ENCODE assay signal across 16 cellular contexts in genomic region chr13:23183292-23183691, GRCh38. TPM values are rescaled to one million over a fixed set of nuclear protein-coding genes. Genes with fewer than 3 reads are reported as not detected.
DNase-seq lines count a peak whose midpoint lies in the region; ATAC-seq, FAIRE-seq and TF ChIP-seq lines count a peak whose summit lies in the region.
"Had no signal": no experiment of that assay in that cellular context is flagged by ENCODE, and none has a peak within 500 bp of the region (broad histone marks: within the 10 kb centered on the region; RNA-seq: fewer than 3 reads in every experiment).

No MANE protein-coding gene starts in this region.

- H2BK120ac ChIP-seq in H1 (replicated peaks; ENCODE audit: low read depth, low read length) (no peak overlapping the region), mesendoderm (ENCODE audit: low read depth, low read length) (no peak overlapping the region)

- H3K4me1 ChIP-seq in H1 (replicated peaks in 1 of 4; ENCODE audit: control insufficient read depth in 3 of 4, insufficient read depth in 4 of 4, low read length in 3 of 4): no peaks in the 10 kb centered on the region
- no peaks in the 10 kb centered on the region for H3K4me1 ChIP-seq in mesendoderm (ENCODE audit: control insufficient read depth, low read depth, low read length)
- peaks cover 42 to 45% of the 10 kb centered on the region in 2 donors for H3K4me1 ChIP-seq in gastrocnemius medialis
- H3K4me1 ChIP-seq: BLaER1 treated with 17β-estradiol and CSF1 and Interleukin-3, amounts not matched to agents 10 nM and 100 nM had no signal

- no peak overlapping the region for H2BK20ac ChIP-seq in H1 (ENCODE audit: low read length)

- H3K27me3 ChIP-seq in H1 (replicated peaks in 1 of 4; ENCODE audit: control insufficient read depth in 3 of 4, extremely low read depth in 1 of 4, insufficient read depth in 3 of 4, low read length in 3 of 4): no peaks in the 10 kb centered on the region
- H3K27me3 ChIP-seq in mesendoderm (ENCODE audit: insufficient read depth, low read length, poor library complexity): no peaks in the 10 kb centered on the region
- no peaks in the 10 kb centered on the region for H3K27me3 ChIP-seq in gastrocnemius medialis
- H3K27me3 ChIP-seq: BLaER1 treated with 17β-estradiol and CSF1 and Interleukin-3, amounts not matched to agents 10 nM and 100 nM had no signal

- H4K8ac ChIP-seq in H1 (ENCODE audit: extremely low read depth, insufficient read depth, low read length) (no peak overlapping the region), mesendoderm (ENCODE audit: low read depth, low read length) (no peak overlapping the region)

- H3K9ac ChIP-seq in H1 (replicated peaks in 1 of 4; ENCODE audit: extremely low read depth in 1 of 4, low read depth in 3 of 4, low read length in 3 of 4) (no peak overlapping the region), mesendoderm (ENCODE audit: low read length) (no peak overlapping the region)
- H3K9ac ChIP-seq: BLaER1 treated with 17β-estradiol and CSF1 and Interleukin-3, amounts not matched to agents 10 nM and 100 nM; GM23248 had no signal

- H3K56ac ChIP-seq in H1 (replicated peaks; ENCODE audit: insufficient read length, low read depth, low read length) (no peak overlapping the region), mesendoderm (ENCODE audit: low read length) (no peak overlapping the region)

- no peak for TF ChIP-seq RAD21 in H1 (IDR thresholded peaks at IDR 0.05 in 1 of 2, conservative IDR thresholded peaks at IDR 0.05 in 1 of 2; ENCODE audit: low read depth in 2 of 2, low read length in 2 of 2)

- H4K5ac ChIP-seq in H1 (ENCODE audit: insufficient read length, low read depth, low read length): no peak overlapping the region
- no peak overlapping the region for H4K5ac ChIP-seq in mesendoderm (ENCODE audit: low read length)

- intact Hi-C loops in left cardiac atrium (cut with DNase I): no loop called here
- intact Hi-C loops in gastrocnemius medialis (cut with DNase I; ENCODE audit: low total_unique reads): loop anchor here (5.0 kb wide), 3 partner anchors 304 to 1511 kb away; partner anchors contain the start of gene FGF9

- H3K27ac ChIP-seq in H1 (ENCODE audit: low read depth, low read length) (no peak overlapping the region), mesendoderm (ENCODE audit: low read depth, low read length) (no peak overlapping the region), gastrocnemius medialis (peak overlapping the region; percentile 79 to 91 (median 86))
- H3K27ac ChIP-seq: BLaER1 treated with 17β-estradiol and CSF1 and Interleukin-3, amounts not matched to agents 10 nM and 100 nM; GM23248 had no signal

- H2BK12ac ChIP-seq in H1 (ENCODE audit: low read depth, low read length): no peak overlapping the region

- H2AK5ac ChIP-seq in H1 (ENCODE audit: low read depth, low read length) (no peak overlapping the region), mesendoderm (ENCODE audit: low read length) (no peak overlapping the region)

- H3K23ac ChIP-seq in H1 (ENCODE audit: insufficient read length) (no peak overlapping the region), mesendoderm (ENCODE audit: low read length) (no peak overlapping the region)

- POLR2A ChIA-PET in H1 (lab: Charles Lee; ENCODE audit: partially characterized antibody): no interaction called here

- H3K79me1 ChIP-seq in H1 (ENCODE audit: low read depth, low read length) (no peaks in the 10 kb centered on the region), mesendoderm (ENCODE audit: low read length) (no peaks in the 10 kb centered on the region)

- no peak overlapping the region for H2BK5ac ChIP-seq in H1 (ENCODE audit: low read depth, low read length)
- H2BK5ac ChIP-seq in mesendoderm (ENCODE audit: low read length): no peak overlapping the region

- H3K14ac ChIP-seq in H1 (ENCODE audit: insufficient read length): no peak overlapping the region

- TF ChIP-seq CTCF in H1 (IDR thresholded peaks at IDR 0.05; ENCODE audit: control extremely low read depth in 1 of 3, insufficient read depth in 1 of 3, low read depth in 1 of 3, low read length in 3 of 3) (no peak), gastrocnemius medialis (IDR thresholded peaks at IDR 0.05 in 4 of 5, conservative IDR thresholded peaks at IDR 0.05 in 1 of 5) (peak in 2 of 5 experiments; percentile 20)

- H3K79me2 ChIP-seq in H1 (ENCODE audit: control insufficient read depth in 1 of 2, insufficient read depth in 2 of 2, low read length in 2 of 2): no peaks in the 10 kb centered on the region
- no peaks in the 10 kb centered on the region for H3K79me2 ChIP-seq in mesendoderm (ENCODE audit: control insufficient read depth, insufficient read depth, low read length)

- H3K36me3 ChIP-seq in H1 (ENCODE audit: control insufficient read depth in 2 of 4, insufficient read depth in 4 of 4, low read length in 3 of 4) (no peaks in the 10 kb centered on the region), mesendoderm (ENCODE audit: control insufficient read depth, insufficient read depth, low read length) (no peaks in the 10 kb centered on the region), gastrocnemius medialis (no peaks in the 10 kb centered on the region)
- H3K36me3 ChIP-seq: BLaER1 treated with 17β-estradiol and CSF1 and Interleukin-3, amounts not matched to agents 10 nM and 100 nM had no signal

- DNase-seq in H1 (ENCODE audit: low read depth in 1 of 2, low spot score in 2 of 2) (no peak), left cardiac atrium (no peak), mesendoderm (peak; percentile 10), gastrocnemius medialis (peak; percentile 29 to 71)
- DNase-seq in activated CD4-positive, alpha-beta T cell treated with anti-CD3 and anti-CD28 coated beads for 48 hours: no peak
- no peak for DNase-seq in activated naive CD4-positive, alpha-beta T cell treated with anti-CD3 and anti-CD28 coated beads, Interleukin-2, amount 50 U/mL, for 16 hours
- DNase-seq in activated effector memory CD4-positive, alpha-beta T cell treated with anti-CD3 and anti-CD28 coated beads, Interleukin-2, amount 50 U/mL, for 16 hours: no peak
- DNase-seq: ACHN; Calu3; CD4-positive, CD25-positive, alpha-beta regulatory T cell; DMS 273 treated with DMSO at 0.1 percent for 48 hours; GM23248; H7 had no signal

- FAIRE-seq in H1 (lab: Jason Lieb, UNC): no peak

- H4K91ac ChIP-seq in H1 (replicated peaks; ENCODE audit: insufficient read length, low read length): no peak overlapping the region

- 89 to 100% methylated on average over 1 to 7 of the region's 7 CpGs for WGBS in H1 (ENCODE audit: extremely low coverage in 1 of 2, insufficient coverage in 1 of 2, insufficient read length in 1 of 2, insufficient replicate concordance in 2 of 2, low coverage in 1 of 2, low lambda C conversion rate in 2 of 2, missing lambda C conversion rate in 1 of 2), 2 experiments
- 100% methylated on average over 1 of the region's 7 CpGs for WGBS in mesendoderm (ENCODE audit: extremely low coverage, insufficient coverage, low lambda C conversion rate)

- CTCF ChIA-PET in H1 (lab: Charles Lee; ENCODE audit: partially characterized antibody): interaction anchor here (1.0 kb wide), 1 partner anchor 136 kb away, joined by 3 read pairs; no protein-coding TSS in a partner anchor

- no peak overlapping the region for H3K4ac ChIP-seq in H1 (replicated peaks; ENCODE audit: insufficient read length, low read depth, low read length)
- H3K4ac ChIP-seq in mesendoderm (ENCODE audit: low read depth, low read length): no peak overlapping the region

- H3K9me3 ChIP-seq in H1 (ENCODE audit: insufficient read depth in 2 of 2, low read depth in 1 of 2, low read length in 1 of 2) (no peaks in the 10 kb centered on the region), gastrocnemius medialis (no peaks in the 10 kb centered on the region)
- H3K9me3 ChIP-seq: BLaER1 treated with 17β-estradiol and CSF1 and Interleukin-3, amounts not matched to agents 10 nM and 100 nM had no signal

- H4K20me1 ChIP-seq in H1 (replicated peaks in 1 of 2; ENCODE audit: control insufficient read depth in 1 of 2, insufficient read depth in 2 of 2, low read length in 2 of 2): no peaks in the 10 kb centered on the region
- H4K20me1 ChIP-seq: BLaER1 treated with 17β-estradiol and CSF1 and Interleukin-3, amounts not matched to agents 10 nM and 100 nM had no signal

- 0 out of 2 replicates have a peak overlapping the region, but pooled peaks have one; percentile 58 for H2AFZ ChIP-seq in H1 (ENCODE audit: low read length)
- H2AFZ ChIP-seq: GM23248 had no signal

- no peak overlapping the region for H3K4me3 ChIP-seq in H1 (ENCODE audit: extremely low read depth in 1 of 4, insufficient read depth in 2 of 4, low read depth in 3 of 4, low read length in 4 of 4)
- no peak overlapping the region for H3K4me3 ChIP-seq in mesendoderm (ENCODE audit: low read length)
- H3K4me3 ChIP-seq in gastrocnemius medialis: peak overlapping the region; percentile 9 to 51 (median 38)
- H3K4me3 ChIP-seq: BLaER1 treated with 17β-estradiol and CSF1 and Interleukin-3, amounts not matched to agents 10 nM and 100 nM; GM23248 had no signal

- no peak overlapping the region for H2BK15ac ChIP-seq in H1 (ENCODE audit: low read length)
- no peak overlapping the region for H2BK15ac ChIP-seq in mesendoderm (replicated peaks; ENCODE audit: low read depth)

- no peak for TF ChIP-seq EP300 in H1 (IDR thresholded peaks at IDR 0.05; ENCODE audit: borderline replicate concordance in 1 of 2, low read depth in 2 of 2, low read length in 2 of 2)

- in situ Hi-C loops in gastrocnemius medialis (cut with MboI; ENCODE audit: low sequenced_read_pairs in 4 of 4): loop anchor here in 1 of 4 donors (25.0 kb wide), 1 partner anchor 254 kb away; the partner anchor contains the start of gene SACS

- H3K4me2 ChIP-seq in H1 (ENCODE audit: insufficient read depth in 1 of 2, low read depth in 2 of 2, low read length in 2 of 2) (no peak overlapping the region), mesendoderm (ENCODE audit: low read length) (no peak overlapping the region)
- H3K4me2 ChIP-seq: BLaER1 treated with 17β-estradiol and CSF1 and Interleukin-3, amounts not matched to agents 10 nM and 100 nM had no signal

- ATAC-seq in left cardiac atrium: peak; percentile 77 to 78
- peak; percentile 31 to 80 for ATAC-seq in gastrocnemius medialis
- ATAC-seq in GM21390 (IDR thresholded peaks at IDR 0.05; ENCODE audit: unreplicated experiment): no peak

- H3K18ac ChIP-seq in H1 (ENCODE audit: extremely low read depth, low read length) (no peak overlapping the region), mesendoderm (ENCODE audit: low read length) (no peak overlapping the region)

- TF ChIP-seq POLR2A in H1 (IDR thresholded peaks at IDR 0.05; ENCODE audit: control extremely low read depth in 1 of 2, low read depth in 2 of 2, low read length in 2 of 2): no peak
- TF ChIP-seq POLR2A in gastrocnemius medialis (IDR thresholded peaks at IDR 0.05): no peak

- no peaks in the 10 kb centered on the region for H3K23me2 ChIP-seq in H1 (ENCODE audit: low read depth, low read length)

RNA-seq across cellular contexts. Expression of gene SGCG, which starts 2.5 kb away (rescaled TPM):
- total RNA-seq in H1 (2021; fragmentation: NEBNext Ultra II Directional; extraction: Animal tissue kit (Norgen Biotek cat#: 25700)): not detected in 2 replicates
- 0.05 and 0.11 TPM in 2 replicates for polyA plus RNA-seq in H1 (2011; rRNA removed)
- 0.23 TPM for polyA plus RNA-seq in H1 (2011; cell fraction: cytosol; rRNA removed)
- polyA plus RNA-seq in H1 (2011; cell fraction: nucleus; rRNA removed): not detected
- 0.17 to 0.29 TPM (median 0.18 TPM) in 4 replicates for polyA plus RNA-seq in H1 (2012, experiment 1 of 2)
- not detected for polyA plus RNA-seq in H1 (2012, experiment 2 of 2)
- 0.12 TPM for polyA plus RNA-seq in H1 (2013, experiment 1 of 2)
- polyA plus RNA-seq in H1 (2013, experiment 2 of 2): 0.06 TPM
- 0.10 TPM in 1 of 2 replicates, not detected in the other for polyA minus RNA-seq in H1 (2011; rRNA and poly(A)+ RNA removed)
- polyA minus RNA-seq in H1 (2011; cell fraction: cytosol; rRNA and poly(A)+ RNA removed): not detected
- not detected for polyA minus RNA-seq in H1 (2011; cell fraction: nucleus; rRNA and poly(A)+ RNA removed)
- total RNA-seq in left cardiac atrium (100 to 1,000 TPM in 1 of 2 donors, 10 to 100 TPM in 1; 77.5 to 121 TPM), gastrocnemius medialis (10 to 100 TPM; 15.3 to 36.9 (median 21.2) TPM)
- 1.0 TPM for polyA plus RNA-seq in mesendoderm (2013, experiment 1 of 2)
- 1.1 TPM for polyA plus RNA-seq in mesendoderm (2013, experiment 2 of 2)
- total RNA-seq: A172; Calu3; CD4-positive, CD25-positive, alpha-beta regulatory T cell; H7 had no signal
- polyA plus RNA-seq: CD4-positive, CD25-positive, alpha-beta regulatory T cell had no signal

Comparison
In these comparisons a context has a peak if more than half of its experiments do, and no peak if none do; other contexts are left out.
1. DNase-seq: peak in mesendoderm (single experiment) and gastrocnemius medialis (2 of 2); none in H1 (0 of 2), left cardiac atrium (single experiment), activated CD4-positive, alpha-beta T cell treated with anti-CD3 and anti-CD28 coated beads for 48 hours (single experiment), activated naive CD4-positive, alpha-beta T cell treated with anti-CD3 and anti-CD28 coated beads, Interleukin-2, amount 50 U/mL, for 16 hours (single experiment) and activated effector memory CD4-positive, alpha-beta T cell treated with anti-CD3 and anti-CD28 coated beads, Interleukin-2, amount 50 U/mL, for 16 hours (single experiment).
2. H3K27ac ChIP-seq: peak in gastrocnemius medialis (4 of 4); none in H1 (single experiment) and mesendoderm (single experiment).
3. H3K4me3 ChIP-seq: peak in gastrocnemius medialis (4 of 4); none in H1 (0 of 4) and mesendoderm (single experiment).
4. RNA of gene SGCG, which starts 2.5 kb away (total RNA-seq): 77.5 to 121 TPM in left cardiac atrium and 15.3 to 36.9 TPM in gastrocnemius medialis; not detected in H1; every median in the first group is over 10 times any median in the second.